Comparison of ENCODE assay signal across 9 cellular contexts in the genomic region with DNA sequence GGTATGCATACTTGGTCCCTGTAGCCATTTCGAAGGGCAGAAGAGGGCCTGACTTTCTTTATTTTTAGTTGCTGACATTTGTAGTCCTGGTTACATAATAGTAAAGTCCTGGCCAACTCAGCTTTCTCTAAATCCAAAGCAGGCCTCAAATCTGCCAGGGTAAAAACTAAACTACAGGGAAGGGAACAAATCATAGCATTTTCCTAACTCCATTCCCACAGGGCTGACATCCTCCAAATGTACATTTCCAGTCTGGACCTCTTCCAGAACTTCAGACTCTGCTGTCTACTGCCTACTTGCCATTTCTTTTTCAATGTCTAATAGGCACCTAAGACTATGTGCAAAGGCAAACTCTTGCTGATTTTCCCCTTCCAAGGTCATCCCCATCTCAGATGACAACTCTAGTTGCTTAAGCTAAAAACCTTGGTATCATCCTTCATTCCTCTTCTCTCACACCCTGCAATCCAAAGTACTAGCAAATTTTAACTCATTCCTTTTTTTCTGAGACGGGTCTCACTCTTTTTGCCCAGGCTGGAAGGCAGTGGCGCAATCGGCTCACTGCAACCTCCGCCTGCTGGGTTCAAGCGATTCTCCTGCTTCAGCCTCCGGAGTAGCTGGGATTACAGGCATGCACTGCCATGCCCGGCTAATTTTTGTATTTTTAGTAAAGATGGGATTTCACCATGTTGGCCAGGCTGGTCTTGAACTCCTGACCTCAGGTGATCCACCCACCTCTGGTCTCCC. TPM values are rescaled to one million over a fixed set of nuclear protein-coding genes. Genes with fewer than 3 reads are reported as not detected.
DNase-seq lines count a peak whose midpoint lies in the region; ATAC-seq and TF ChIP-seq lines count a peak whose summit lies in the region.
"Had no signal": no experiment of that assay in that cellular context is flagged by ENCODE, and none has a peak within 500 bp of the region (broad histone marks: within the 10 kb centered on the region; RNA-seq: fewer than 3 reads in every experiment).

No MANE protein-coding gene starts in this region.

- H3K36me3 Mint-ChIP-seq in stimulated activated naive CD8-positive, alpha-beta T cell treated with anti-CD3 and anti-CD28 coated beads, Interleukin-15, Interleukin-2, amounts not matched to agents 100 ng/mL and 50 ng/mL, for 24 hours (ENCODE audit: low read depth), result peaks cover 65% of the 10 kb centered on the region
- H3K36me3 Mint-ChIP-seq in MCF 10A (ENCODE audit: insufficient read depth, unreplicated experiment) (peaks cover 91% of the 10 kb centered on the region), mesothelial cell of epicardium (peaks cover 26% of the 10 kb centered on the region)

- POLR2A ChIA-PET in MCF 10A (lab: Yijun Ruan, JAX), result interaction anchor here (0.5 to 3.8 kb wide), 9 partner anchors 8 to 1545 kb away, joined by 3 to 43 read pairs (median 7); a partner anchor contains a TSS

- peaks cover 46% of the 10 kb centered on the region for H3K4me1 Mint-ChIP-seq in stimulated activated naive CD8-positive, alpha-beta T cell treated with anti-CD3 and anti-CD28 coated beads, Interleukin-15, Interleukin-2, amounts not matched to agents 100 ng/mL and 50 ng/mL, for 24 hours (ENCODE audit: low read depth)
- H3K4me1 Mint-ChIP-seq in MCF 10A (ENCODE audit: insufficient read depth, unreplicated experiment) (peaks cover 40% of the 10 kb centered on the region), mesothelial cell of epicardium (peaks cover 33% of the 10 kb centered on the region)

- no peak for ATAC-seq in stimulated activated naive CD8-positive, alpha-beta T cell treated with anti-CD3 and anti-CD28 coated beads, Interleukin-15, Interleukin-2, amounts not matched to agents 100 U/mL and 50 U/mL, for 24 hours
- no peak for ATAC-seq in HG03159 (IDR thresholded peaks at IDR 0.05; ENCODE audit: unreplicated experiment)

- H3K27ac Mint-ChIP-seq in stimulated activated naive CD8-positive, alpha-beta T cell treated with anti-CD3 and anti-CD28 coated beads, Interleukin-15, Interleukin-2, amounts not matched to agents 100 ng/mL and 50 ng/mL, for 24 hours, result peak overlapping the region; percentile 99
- peak overlapping the region; percentile 98 for H3K27ac Mint-ChIP-seq in MCF 10A (ENCODE audit: low read depth, unreplicated experiment)
- peak overlapping the region; percentile 99 for H3K27ac Mint-ChIP-seq in mesothelial cell of epicardium

- CTCF ChIA-PET in MCF 10A (lab: Yijun Ruan, JAX), result interaction anchor here (0.7 to 3.0 kb wide), 2 partner anchors 60 to 62 kb away, joined by 3 to 12 read pairs; a partner anchor contains a TSS

- no TSS peak for BruUV-seq in MCF 10A (replicated peaks; lab: Mats Ljungman, UMichigan)

- DNase-seq in stimulated activated naive CD8-positive, alpha-beta T cell treated with anti-CD3 and anti-CD28 coated beads, Interleukin-15, Interleukin-2, amounts not matched to agents 100 U/mL and 50 U/mL, for 24 hours, result no peak
- no peak for DNase-seq in MCF 10A (ENCODE audit: unreplicated experiment)
- no peak for DNase-seq in mesothelial cell of epicardium (ENCODE audit: low spot score in 2 of 2, unreplicated experiment in 2 of 2)
- DNase-seq in NCI-H2227 treated with DMSO at 0.1 percent for 48 hours (lab: John Stamatoyannopoulos, UW), result no peak
- DNase-seq in stimulated activated naive CD4-positive, alpha-beta T cell (lab: John Stamatoyannopoulos, UW), result no peak
- DNase-seq in GM19238 (ENCODE audit: insufficient read length, low spot score), result no peak
- DNase-seq: activated effector memory CD4-positive, alpha-beta T cell treated with anti-CD3 and anti-CD28 coated beads, Interleukin-2, amount 50 U/mL, for 16 hours had no signal

- no peak for TF ChIP-seq CTCF in MCF 10A (IDR thresholded peaks at IDR 0.05; ENCODE audit: unreplicated experiment)
- TF ChIP-seq CTCF in mesothelial cell of epicardium (IDR thresholded peaks at IDR 0.05; ENCODE audit: unreplicated experiment), result no peak

- no peaks in the 10 kb centered on the region for H3K27me3 Mint-ChIP-seq in stimulated activated naive CD8-positive, alpha-beta T cell treated with anti-CD3 and anti-CD28 coated beads, Interleukin-15, Interleukin-2, amounts not matched to agents 100 ng/mL and 50 ng/mL, for 24 hours
- no peaks in the 10 kb centered on the region for H3K27me3 Mint-ChIP-seq in MCF 10A (ENCODE audit: insufficient read depth, unreplicated experiment)
- H3K27me3 Mint-ChIP-seq in mesothelial cell of epicardium (ENCODE audit: low read depth), result no peaks in the 10 kb centered on the region

- no peaks in the 10 kb centered on the region for H3K9me3 Mint-ChIP-seq in stimulated activated naive CD8-positive, alpha-beta T cell treated with anti-CD3 and anti-CD28 coated beads, Interleukin-15, Interleukin-2, amounts not matched to agents 100 ng/mL and 50 ng/mL, for 24 hours
- H3K9me3 Mint-ChIP-seq in MCF 10A (ENCODE audit: unreplicated experiment), result no peaks in the 10 kb centered on the region
- H3K9me3 Mint-ChIP-seq in mesothelial cell of epicardium, result no peaks in the 10 kb centered on the region

- intact Hi-C loops in MCF 10A (cut with micrococcal nuclease), result no loop called here

- peak overlapping the region; percentile 85 for H3K4me3 Mint-ChIP-seq in stimulated activated naive CD8-positive, alpha-beta T cell treated with anti-CD3 and anti-CD28 coated beads, Interleukin-15, Interleukin-2, amounts not matched to agents 100 ng/mL and 50 ng/mL, for 24 hours
- H3K4me3 Mint-ChIP-seq in MCF 10A (ENCODE audit: unreplicated experiment) (peak overlapping the region; percentile 90), mesothelial cell of epicardium (peak overlapping the region; percentile 96)

RNA-seq across cellular contexts. Expression of a gene that starts 2.0 kb away (rescaled TPM):
- total RNA-seq in MCF 10A (2022) (156 and 168 TPM in 2 replicates), mesothelial cell of epicardium (15.6 to 18.6 TPM (median 17.2 TPM) in 3 replicates)

RNA-seq across cellular contexts. Expression of a gene that starts 4.3 kb away (rescaled TPM):
- total RNA-seq in MCF 10A (2022), result 96.5 and 111 TPM in 2 replicates
- 113 to 121 TPM (median 118 TPM) in 3 replicates for total RNA-seq in mesothelial cell of epicardium

RNA-seq across cellular contexts. Expression of a gene that starts 28.6 kb away (rescaled TPM):
- total RNA-seq in MCF 10A (2022) (149 and 188 TPM in 2 replicates), mesothelial cell of epicardium (102 to 103 TPM (median 102 TPM) in 3 replicates)

RNA-seq across cellular contexts. Expression of a gene that starts 30.5 kb away (rescaled TPM):
- total RNA-seq in MCF 10A (2022), result 714 and 762 TPM in 2 replicates
- total RNA-seq in mesothelial cell of epicardium, result 163 to 192 TPM (median 177 TPM) in 3 replicates

RNA-seq across cellular contexts. Expression of a gene that starts 31.5 kb away (rescaled TPM):
- 0.56 TPM in 2 replicates for total RNA-seq in MCF 10A (2022)
- 0.40 to 0.69 TPM (median 0.59 TPM) in 3 replicates for total RNA-seq in mesothelial cell of epicardium
